Comparison of ENCODE assay signal across 19 cellular contexts in genomic region chr5:116632890-116633289, GRCh38. TPM values are rescaled to one million over a fixed set of nuclear protein-coding genes. Genes with fewer than 3 reads are reported as not detected.
DNase-seq lines count a peak whose midpoint lies in the region; ATAC-seq and TF ChIP-seq lines count a peak whose summit lies in the region.
"Had no signal": no experiment of that assay in that cellular context is flagged by ENCODE, and none has a peak within 500 bp of the region (broad histone marks: within the 10 kb centered on the region; RNA-seq: fewer than 3 reads in every experiment).

No MANE protein-coding gene starts in this region.

- no peaks in the 10 kb centered on the region for H3K27me3 Mint-ChIP-seq in type B pancreatic cell
- no peaks in the 10 kb centered on the region for H3K27me3 Mint-ChIP-seq in Calu3 (ENCODE audit: unreplicated experiment)
- H3K27me3 Mint-ChIP-seq: activated naive CD4-positive, alpha-beta T cell treated with anti-CD3 and anti-CD28 coated beads, Interleukin-2, amount 10 ng/mL, durations not matched to agents 7 days and 5 days had no signal

- H3K36me3 Mint-ChIP-seq in type B pancreatic cell = no peaks in the 10 kb centered on the region
- no peaks in the 10 kb centered on the region for H3K36me3 Mint-ChIP-seq in Calu3 (ENCODE audit: insufficient read depth, unreplicated experiment)
- H3K36me3 Mint-ChIP-seq: activated naive CD4-positive, alpha-beta T cell treated with anti-CD3 and anti-CD28 coated beads, Interleukin-2, amount 10 ng/mL, durations not matched to agents 7 days and 5 days; mesothelial cell of epicardium; stimulated activated memory B cell treated with anti-CD40 and anti-IgM and Interleukin-4, amounts not matched to agents 10 μg/mL and 1 μg/mL and 100 μg/mL, for 72 hours had no signal

- TF ChIP-seq CTCF in type B pancreatic cell (conservative IDR thresholded peaks at IDR 0.05) (no peak), Calu3 (IDR thresholded peaks at IDR 0.05; ENCODE audit: unreplicated experiment) (no peak)

- H3K4me1 Mint-ChIP-seq in type B pancreatic cell (ENCODE audit: unreplicated experiment) = peaks cover 5% of the 10 kb centered on the region
- peaks cover 18% of the 10 kb centered on the region for H3K4me1 Mint-ChIP-seq in Calu3 (ENCODE audit: low read depth, unreplicated experiment)
- H3K4me1 Mint-ChIP-seq: activated naive CD4-positive, alpha-beta T cell treated with anti-CD3 and anti-CD28 coated beads, Interleukin-2, amount 10 ng/mL, durations not matched to agents 7 days and 5 days; mesothelial cell of epicardium; neural crest cell; stimulated activated memory B cell treated with anti-CD40 and anti-IgM and Interleukin-4, amounts not matched to agents 10 μg/mL and 1 μg/mL and 100 μg/mL, for 72 hours had no signal

- H3K9me3 Mint-ChIP-seq in type B pancreatic cell (no peaks in the 10 kb centered on the region), Calu3 (ENCODE audit: low read depth, unreplicated experiment) (no peaks in the 10 kb centered on the region)
- H3K9me3 Mint-ChIP-seq: activated naive CD4-positive, alpha-beta T cell treated with anti-CD3 and anti-CD28 coated beads, Interleukin-2, amount 10 ng/mL, durations not matched to agents 7 days and 5 days; stimulated activated memory B cell treated with anti-CD40 and anti-IgM and Interleukin-4, amounts not matched to agents 10 μg/mL and 1 μg/mL and 100 μg/mL, for 72 hours had no signal

- CTCF ChIA-PET in Calu3 (lab: Charles Lee) = no interaction called here

- DNase-seq in NCI-H1417 (lab: John Stamatoyannopoulos, UW) (peak in 2 of 3 experiments; percentile 2 to 41), NCI-H1417 treated with DMSO at 0.1 percent for 48 hours (lab: John Stamatoyannopoulos, UW) (no peak), NCI-H345 treated with DMSO at 0.1 percent for 48 hours (lab: John Stamatoyannopoulos, UW; ENCODE audit: unreplicated experiment) (peak; percentile 6), type B pancreatic cell (ENCODE audit: extremely low spot score, unreplicated experiment) (no peak), Calu3 (no peak), iPS-NIHi7 (ENCODE audit: extremely low spot score) (no peak), DMS79 (lab: John Stamatoyannopoulos, UW) (no peak)
- DNase-seq: activated CD4-positive, alpha-beta T cell treated with anti-CD3 and anti-CD28 coated beads, Interleukin-2, amount 50 U/mL, for 4 hours; activated naive CD4-positive, alpha-beta T cell treated with anti-CD3 and anti-CD28 coated beads, Interleukin-2, amount 10 ng/mL, durations not matched to agents 7 days and 5 days; DMS 273 treated with DMSO at 0.1 percent for 48 hours; foreskin melanocyte; left cardiac atrium; NCI-H187; SW 1271; thyroid gland had no signal

- intact Hi-C loops in Calu3 (cut with micrococcal nuclease; ENCODE audit: unreplicated experiment) = no loop called here

- H3K27ac Mint-ChIP-seq in type B pancreatic cell = peak overlapping the region; percentile 9
- H3K27ac Mint-ChIP-seq in Calu3 (ENCODE audit: unreplicated experiment) = no peak overlapping the region
- H3K27ac Mint-ChIP-seq: activated naive CD4-positive, alpha-beta T cell treated with anti-CD3 and anti-CD28 coated beads, Interleukin-2, amount 10 ng/mL, durations not matched to agents 7 days and 5 days; mesothelial cell of epicardium; stimulated activated memory B cell treated with anti-CD40 and anti-IgM and Interleukin-4, amounts not matched to agents 10 μg/mL and 1 μg/mL and 100 μg/mL, for 72 hours had no signal

- H3K4me3 Mint-ChIP-seq in type B pancreatic cell (no peak overlapping the region), Calu3 (ENCODE audit: low read depth, unreplicated experiment) (no peak overlapping the region)
- H3K4me3 Mint-ChIP-seq: activated naive CD4-positive, alpha-beta T cell treated with anti-CD3 and anti-CD28 coated beads, Interleukin-2, amount 10 ng/mL, durations not matched to agents 7 days and 5 days; mesothelial cell of epicardium; neural crest cell; stimulated activated memory B cell treated with anti-CD40 and anti-IgM and Interleukin-4, amounts not matched to agents 10 μg/mL and 1 μg/mL and 100 μg/mL, for 72 hours had no signal

- BruUV-seq in Calu3 (replicated peaks; lab: Mats Ljungman, UMichigan) = no TSS peak

- peak; percentile 74 for ATAC-seq in HG02885 (IDR thresholded peaks at IDR 0.05; ENCODE audit: poor library complexity, unreplicated experiment)
- ATAC-seq: left cardiac atrium; stimulated activated memory B cell treated with anti-CD40 and anti-IgM and Interleukin-4, amounts not matched to agents 10 μg/mL and 1 μg/mL and 100 μg/mL, for 72 hours had no signal

RNA-seq across cellular contexts. Expression of gene SEMA6A, which starts 58.3 kb away (rescaled TPM):
- total RNA-seq in type B pancreatic cell (ENCODE audit: low replicate concordance) (74.0 and 84.2 TPM in 2 replicates), Calu3 (2022) (53.3 and 54.7 TPM in 2 replicates)

Comparison
In these comparisons a context has a peak if more than half of its experiments do, and no peak if none do; other contexts are left out.
1. DNase-seq: peak in NCI-H1417 (2 of 3) and NCI-H345 treated with DMSO at 0.1 percent for 48 hours (single experiment); none in NCI-H1417 treated with DMSO at 0.1 percent for 48 hours (single experiment), type B pancreatic cell (single experiment), Calu3 (single experiment), iPS-NIHi7 (single experiment) and DMS79 (single experiment).